In the genomic region with DNA sequence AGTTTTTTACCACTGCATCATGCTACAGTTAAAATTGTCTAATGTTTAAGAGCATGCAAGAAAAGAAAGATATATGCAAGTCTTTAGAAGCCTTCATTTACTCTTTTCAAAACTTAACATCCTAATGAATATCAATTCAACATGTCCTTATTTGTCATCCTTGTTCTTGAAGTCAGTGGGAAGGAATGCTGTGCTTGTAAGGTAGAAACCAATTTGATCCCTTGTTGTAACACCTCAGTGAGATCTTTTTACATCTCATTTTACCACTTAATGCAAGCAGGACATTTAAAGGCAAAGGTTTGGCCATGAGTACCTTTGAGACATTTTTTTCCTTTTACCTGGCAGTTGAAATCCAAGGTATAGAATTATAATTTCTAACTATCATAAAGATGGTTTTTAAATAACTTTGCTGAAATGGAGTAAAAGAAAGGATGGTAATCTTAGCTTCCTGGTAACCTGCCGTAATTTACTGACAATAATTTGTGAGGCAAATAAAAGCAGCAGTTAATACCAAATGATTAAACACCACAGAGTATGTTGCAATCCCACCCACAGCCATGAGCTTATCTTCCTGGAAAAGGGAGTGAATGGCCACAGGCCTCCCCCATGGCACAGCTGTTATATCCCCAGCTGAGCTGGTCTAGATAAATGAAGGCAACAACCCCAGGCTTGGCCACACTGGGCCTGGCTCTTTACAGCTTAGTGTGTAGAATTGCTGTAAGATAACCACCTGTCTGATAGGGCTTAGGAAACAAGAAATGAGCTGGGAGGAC, we compare ENCODE assay signal across 8 cellular contexts. TPM values are rescaled to one million over a fixed set of nuclear protein-coding genes. Genes with fewer than 3 reads are reported as not detected.
DNase-seq lines count a peak whose midpoint lies in the region; ATAC-seq and TF ChIP-seq lines count a peak whose summit lies in the region.

No MANE protein-coding gene starts in this region.

- no peaks in the 10 kb centered on the region for H4K20me1 ChIP-seq in DND-41 (ENCODE audit: insufficient read depth, low read length)

- no peak overlapping the region for H2AFZ ChIP-seq in DND-41 (ENCODE audit: low read depth, low read length)

- ATAC-seq in DND-41 (ENCODE audit: insufficient read depth, low read depth) = peak; percentile 54; the same call in 2 of the 3 replicates
- ATAC-seq in natural killer cell treated with Interleukin-12 subunit alpha and Interleukin-12 subunit beta and Interleukin-15 and Interleukin-18, amount 100 ng/mL, for 72 hours = no peak
- ATAC-seq in GM21723 (IDR thresholded peaks at IDR 0.05; ENCODE audit: unreplicated experiment) = no peak
- no peak for ATAC-seq in GM18907 (IDR thresholded peaks at IDR 0.05; ENCODE audit: unreplicated experiment)

- no peak overlapping the region for H3K4me3 Mint-ChIP-seq in natural killer cell treated with Interleukin-12 subunit alpha and Interleukin-12 subunit beta and Interleukin-15 and Interleukin-18, amount 100 ng/mL, for 72 hours

- H3K4me3 ChIP-seq in DND-41 (ENCODE audit: low read depth in 1 of 2, low read length in 2 of 2) = no peak overlapping the region

- H3K27me3 ChIP-seq in DND-41 (ENCODE audit: insufficient read depth, low read length, poor library complexity) = no peaks in the 10 kb centered on the region

- no peaks in the 10 kb centered on the region for H3K4me1 ChIP-seq in DND-41 (ENCODE audit: insufficient read depth, low read length)

- no peaks in the 10 kb centered on the region for H3K36me3 ChIP-seq in DND-41 (ENCODE audit: insufficient read depth, low read length)

- no peaks in the 10 kb centered on the region for H3K36me3 Mint-ChIP-seq in natural killer cell treated with Interleukin-12 subunit alpha and Interleukin-12 subunit beta and Interleukin-15 and Interleukin-18, amount 100 ng/mL, for 72 hours

- DNase-seq in DND-41 = no peak
- DNase-seq in NCI-H226 = peak; percentile 96
- peak; percentile 97 to 100 for DNase-seq in erythroblast (lab: John Stamatoyannopoulos, UW)
- DNase-seq in myocyte (ENCODE audit: low read depth) = peak; percentile 96
- DNase-seq in SW480 (ENCODE audit: low spot score) = no peak
- no peak for DNase-seq in natural killer cell treated with Interleukin-12 subunit alpha and Interleukin-12 subunit beta and Interleukin-15 and Interleukin-18, amount 100 ng/mL, for 72 hours (ENCODE audit: low spot score)

- no peak for TF ChIP-seq CTCF in DND-41 (IDR thresholded peaks at IDR 0.05; ENCODE audit: borderline replicate concordance, extremely low read depth, low read length, poor library complexity, severe bottlenecking)

- H3K9me3 Mint-ChIP-seq in natural killer cell treated with Interleukin-12 subunit alpha and Interleukin-12 subunit beta and Interleukin-15 and Interleukin-18, amount 100 ng/mL, for 72 hours = no peaks in the 10 kb centered on the region

- no peak overlapping the region for H3K4me2 ChIP-seq in DND-41 (ENCODE audit: insufficient read depth, low read length)

- H3K27ac Mint-ChIP-seq in natural killer cell treated with Interleukin-12 subunit alpha and Interleukin-12 subunit beta and Interleukin-15 and Interleukin-18, amount 100 ng/mL, for 72 hours = no peak overlapping the region

- H3K27me3 Mint-ChIP-seq in natural killer cell treated with Interleukin-12 subunit alpha and Interleukin-12 subunit beta and Interleukin-15 and Interleukin-18, amount 100 ng/mL, for 72 hours = no peaks in the 10 kb centered on the region

- H3K79me2 ChIP-seq in DND-41 (ENCODE audit: insufficient read depth, low read length) = no peaks in the 10 kb centered on the region

- peak; percentile 75 for TF ChIP-seq POLR2A in erythroblast (IDR thresholded peaks at IDR 0.05; ENCODE audit: low read length)

- H3K9ac ChIP-seq in DND-41 (ENCODE audit: low read depth, low read length) = no peak overlapping the region

- no peaks in the 10 kb centered on the region for H3K9me3 ChIP-seq in DND-41 (ENCODE audit: insufficient read depth, low read length, severe bottlenecking)

- no peak overlapping the region for H3K27ac ChIP-seq in DND-41 (ENCODE audit: low read length)

- H3K4me1 Mint-ChIP-seq in natural killer cell treated with Interleukin-12 subunit alpha and Interleukin-12 subunit beta and Interleukin-15 and Interleukin-18, amount 100 ng/mL, for 72 hours (ENCODE audit: low read depth in 2 of 2) = peaks cover 0 to 6% of the 10 kb centered on the region in 2 donors

RNA-seq across cellular contexts. Expression of a gene that starts 33.2 kb away (rescaled TPM):
- 85.8 and 91.1 TPM in 2 replicates for total RNA-seq in myocyte
- 22.5 TPM for polyA plus RNA-seq in myocyte (2012)
- total RNA-seq in natural killer cell treated with Interleukin-12 subunit alpha and Interleukin-12 subunit beta and Interleukin-15 and Interleukin-18, amount 100 ng/mL, for 72 hours = 10 to 100 TPM; 20.3 to 35.7 TPM

RNA-seq across cellular contexts. Expression of a gene that starts 33.9 kb away (rescaled TPM):
- 6.7 and 6.9 TPM in 2 replicates for total RNA-seq in myocyte
- 7.0 TPM for polyA plus RNA-seq in myocyte (2012)
- 10 to 100 TPM in 1 of 2 donors, 1 to 10 TPM in 1; 7.8 to 10.6 TPM for total RNA-seq in natural killer cell treated with Interleukin-12 subunit alpha and Interleukin-12 subunit beta and Interleukin-15 and Interleukin-18, amount 100 ng/mL, for 72 hours

Comparison
In these comparisons a context has a peak if more than half of its experiments do, and no peak if none do; other contexts are left out.
1. DNase-seq: peak in NCI-H226 (single experiment), erythroblast (2 of 2) and myocyte (single experiment); none in DND-41 (single experiment), SW480 (single experiment) and natural killer cell treated with Interleukin-12 subunit alpha and Interleukin-12 subunit beta and Interleukin-15 and Interleukin-18, amount 100 ng/mL, for 72 hours (single experiment).